19 cellular contexts compared by ENCODE assay signal in genomic region chr10:63723320-63723719, GRCh38.
DNase-seq lines count a peak whose midpoint lies in the region; ATAC-seq, FAIRE-seq and TF ChIP-seq lines count a peak whose summit lies in the region.
"Had no signal": no experiment of that assay in that cellular context is flagged by ENCODE, and none has a peak within 500 bp of the region (broad histone marks: within the 10 kb centered on the region; RNA-seq: fewer than 3 reads in every experiment).

No MANE protein-coding gene starts in this region.

- DNase-seq in ascending aorta (ENCODE audit: low spot score in 2 of 2): no peak
- no peak for DNase-seq in endothelial cell of umbilical vein (ENCODE audit: low read depth, low spot score)
- DNase-seq in tibial artery: no peak
- DNase-seq in ureter (ENCODE audit: low spot score): no peak
- DNase-seq in activated naive CD8-positive, alpha-beta T cell treated with anti-CD3 and anti-CD28 coated beads for 36 hours: no peak
- DNase-seq: CD4-positive, CD25-positive, alpha-beta regulatory T cell; DMS79 treated with DMSO at 0.1 percent for 48 hours; GOT3; NCI-H1105; NCI-H2029 treated with DMSO at 0.1 percent for 48 hours; NCI-H446; NCI-H526; OCI-M1 had no signal

- H3K36me3 ChIP-seq in ascending aorta (no peaks in the 10 kb centered on the region), endothelial cell of umbilical vein (ENCODE audit: control insufficient read depth in 2 of 2, extremely low read depth in 1 of 2, insufficient read depth in 2 of 2, low read length in 2 of 2) (no peaks in the 10 kb centered on the region), parathyroid adenoma (ENCODE audit: control insufficient read depth, insufficient read depth, low read length) (no peaks in the 10 kb centered on the region), tibial artery (no peaks in the 10 kb centered on the region)

- dilution Hi-C loops in endothelial cell of umbilical vein (cut with MboI; ENCODE audit: extremely low pct_ligation_motif_present, low sequenced_read_pairs): loop anchor here (25.0 kb wide), 1 partner anchor 511 kb away; no protein-coding TSS in a partner anchor

- no peaks in the 10 kb centered on the region for H3K27me3 ChIP-seq in ascending aorta
- peaks cover 2 to 4% of the 10 kb centered on the region in 2 experiments for H3K27me3 ChIP-seq in endothelial cell of umbilical vein (ENCODE audit: control insufficient read depth in 2 of 2, insufficient read depth in 2 of 2, low read length in 2 of 2)
- no peaks in the 10 kb centered on the region for H3K27me3 ChIP-seq in parathyroid adenoma (ENCODE audit: control insufficient read depth, insufficient read depth, low read length)
- no peaks in the 10 kb centered on the region for H3K27me3 ChIP-seq in tibial artery

- H3K4me1 ChIP-seq in ascending aorta (peaks cover 0 to 14% of the 10 kb centered on the region in 2 donors), endothelial cell of umbilical vein (ENCODE audit: control insufficient read depth, extremely low read depth, insufficient read depth, low read length) (peaks cover 15% of the 10 kb centered on the region), parathyroid adenoma (peaks cover 53% of the 10 kb centered on the region), tibial artery (peaks cover 0 to 32% (median 20%) of the 10 kb centered on the region in 4 donors)

- no peaks in the 10 kb centered on the region for H3K9me3 Mint-ChIP-seq in activated naive CD8-positive, alpha-beta T cell treated with anti-CD3 and anti-CD28 coated beads for 36 hours
- H3K9me3 Mint-ChIP-seq: CD4-positive, CD25-positive, alpha-beta regulatory T cell had no signal

- H3K4me1 Mint-ChIP-seq in activated naive CD8-positive, alpha-beta T cell treated with anti-CD3 and anti-CD28 coated beads for 36 hours: peaks cover 3% of the 10 kb centered on the region

- H3K9me3 ChIP-seq in ascending aorta: no peaks in the 10 kb centered on the region
- no peaks in the 10 kb centered on the region for H3K9me3 ChIP-seq in endothelial cell of umbilical vein (replicated peaks; ENCODE audit: control insufficient read depth, insufficient read depth, low read length)
- H3K9me3 ChIP-seq in parathyroid adenoma (ENCODE audit: control insufficient read depth, low read length): no peaks in the 10 kb centered on the region
- no peaks in the 10 kb centered on the region for H3K9me3 ChIP-seq in tibial artery

- intact Hi-C loops in ascending aorta (cut with DNase I) (loop anchor here (2.0 to 5.0 kb wide), 4 partner anchors 43 to 506 kb away; partner anchors contain the start of gene JMJD1C), endothelial cell of umbilical vein (cut with micrococcal nuclease) (no loop called here), tibial artery (cut with DNase I; ENCODE audit: low total_unique reads) (loop anchor here (5.0 kb wide), 3 partner anchors 79 to 551 kb away; no protein-coding TSS in a partner anchor)

- H3K4me2 ChIP-seq in endothelial cell of umbilical vein (ENCODE audit: insufficient read depth, low read length): no peak overlapping the region
- peak overlapping the region; percentile 40 for H3K4me2 ChIP-seq in parathyroid adenoma (ENCODE audit: low read length)
- H3K4me2 ChIP-seq: KMS-11 had no signal

- no peak overlapping the region for H3K27ac Mint-ChIP-seq in activated naive CD8-positive, alpha-beta T cell treated with anti-CD3 and anti-CD28 coated beads for 36 hours

- no peak for FAIRE-seq in endothelial cell of umbilical vein (lab: Jason Lieb, UNC)
- FAIRE-seq: RCC 7860 had no signal

- H3K27ac ChIP-seq in ascending aorta (peak overlapping the region; percentile 86 to 91), endothelial cell of umbilical vein (ENCODE audit: insufficient read depth, low read depth, low read length) (no peak overlapping the region), parathyroid adenoma (peak overlapping the region; percentile 96), tibial artery (peak overlapping the region; percentile 77 to 80)
- H3K27ac ChIP-seq: KMS-11 had no signal

- TF ChIP-seq CTCF in ascending aorta (IDR thresholded peaks at IDR 0.05) (no peak), endothelial cell of umbilical vein (IDR thresholded peaks at IDR 0.05; ENCODE audit: extremely low read depth in 1 of 2, insufficient read depth in 1 of 2, low read depth in 1 of 2, low read length in 2 of 2) (no peak), parathyroid adenoma (IDR thresholded peaks at IDR 0.05) (no peak), tibial artery (IDR thresholded peaks at IDR 0.05) (no peak)

- H3K4me3 Mint-ChIP-seq in activated naive CD8-positive, alpha-beta T cell treated with anti-CD3 and anti-CD28 coated beads for 36 hours: no peak overlapping the region
- H3K4me3 Mint-ChIP-seq: CD4-positive, CD25-positive, alpha-beta regulatory T cell had no signal

- no peaks in the 10 kb centered on the region for H4K20me1 ChIP-seq in endothelial cell of umbilical vein (replicated peaks; ENCODE audit: control insufficient read depth, extremely low read depth, insufficient read depth, low read length)

- no peak for ATAC-seq in HG03139 (IDR thresholded peaks at IDR 0.05; ENCODE audit: unreplicated experiment)
- ATAC-seq: HCT116, Right ventricle myocardium inferior had no signal

- H3K4me3 ChIP-seq in ascending aorta (no peak overlapping the region), endothelial cell of umbilical vein (replicated peaks in 1 of 3; ENCODE audit: insufficient read depth in 1 of 3, low read depth in 1 of 3, low read length in 3 of 3) (no peak overlapping the region), parathyroid adenoma (ENCODE audit: low read depth, low read length) (no peak overlapping the region), tibial artery (no peak overlapping the region)

- CTCF ChIA-PET in endothelial cell of umbilical vein (lab: Charles Lee): interaction anchor here (1.2 to 9.6 kb wide), 8 partner anchors 11 to 557 kb away, joined by 3 to 275 read pairs (median 21); no protein-coding TSS in a partner anchor

- H2AFZ ChIP-seq in endothelial cell of umbilical vein (ENCODE audit: low read depth, low read length) (no peak overlapping the region), parathyroid adenoma (peak overlapping the region; percentile 79)

- no peak for TF ChIP-seq POLR2A in endothelial cell of umbilical vein (IDR thresholded peaks at IDR 0.05; ENCODE audit: low read depth, low read length)

- no peaks in the 10 kb centered on the region for H3K36me3 Mint-ChIP-seq in activated naive CD8-positive, alpha-beta T cell treated with anti-CD3 and anti-CD28 coated beads for 36 hours
- H3K36me3 Mint-ChIP-seq: CD4-positive, CD25-positive, alpha-beta regulatory T cell had no signal

- H3K9ac ChIP-seq in endothelial cell of umbilical vein (replicated peaks; ENCODE audit: extremely low read depth, insufficient read depth, low read length) (no peak overlapping the region), parathyroid adenoma (no peak overlapping the region)
- H3K9ac ChIP-seq: KMS-11 had no signal

- H3K27me3 Mint-ChIP-seq in activated naive CD8-positive, alpha-beta T cell treated with anti-CD3 and anti-CD28 coated beads for 36 hours: peaks cover 38% of the 10 kb centered on the region

- no TSS peak for BruUV-seq in endothelial cell of umbilical vein (replicated peaks; lab: Mats Ljungman, UMichigan)

- H3K79me2 ChIP-seq in endothelial cell of umbilical vein (ENCODE audit: control insufficient read depth, insufficient read depth, low read length): no peaks in the 10 kb centered on the region
- H3K79me2 ChIP-seq in parathyroid adenoma: peaks cover 4% of the 10 kb centered on the region

- H3K9me1 ChIP-seq in endothelial cell of umbilical vein (replicated peaks; ENCODE audit: control insufficient read depth, extremely low read depth, insufficient read depth, low read length): no peaks in the 10 kb centered on the region

- POLR2A ChIA-PET in endothelial cell of umbilical vein (lab: Charles Lee): interaction anchor here (0.5 kb wide), 1 partner anchor 585 kb away, joined by 3 read pairs; no protein-coding TSS in a partner anchor

TF ChIP-seq in endothelial cell of umbilical vein, 7 proteins besides CTCF, POLR2A, EP300 and RAD21:
- no peak for TF ChIP-seq MAX (IDR thresholded peaks at IDR 0.05; ENCODE audit: insufficient read depth, insufficient read length)
- no peak for TF ChIP-seq POLR2AphosphoS5 (IDR thresholded peaks at IDR 0.05; ENCODE audit: insufficient read depth, low read depth, low read length)
- TF ChIP-seq EZH2 (IDR thresholded peaks at IDR 0.05; ENCODE audit: borderline replicate concordance, low read depth, low read length, severe bottlenecking): no peak
- no peak for TF ChIP-seq JUN (IDR thresholded peaks at IDR 0.05; ENCODE audit: borderline replicate concordance, insufficient read depth, insufficient read length, low read depth)
- peak; percentile 14 for TF ChIP-seq GATA2 (IDR thresholded peaks at IDR 0.05; ENCODE audit: insufficient read depth, insufficient read length, low read depth, low read length)
- TF ChIP-seq MYC (IDR thresholded peaks at IDR 0.05; ENCODE audit: low read depth, low read length): no peak
